In genomic region chr5:137856916-137857862, GRCh38 we compare ENCODE assay signal across 2 cellular contexts.
TF ChIP-seq lines count a peak whose summit lies in the region.

No MANE protein-coding gene starts in this region.

TF ChIP-seq in A549, 52 proteins besides CTCF, POLR2A, EP300 and RAD21:
- TF ChIP-seq KDM1A (IDR thresholded peaks at IDR 0.05; ENCODE audit: low read depth) (no peak), HOXB5 (CRISPR knock-in tag; IDR thresholded peaks at IDR 0.05) (no peak), USF2 (IDR thresholded peaks at IDR 0.05) (no peak), FOSB (CRISPR knock-in tag; IDR thresholded peaks at IDR 0.05) (no peak), NPAS2 (CRISPR knock-in tag; IDR thresholded peaks at IDR 0.05; ENCODE audit: borderline replicate concordance) (no peak), CBX2 (IDR thresholded peaks at IDR 0.05; ENCODE audit: borderline replicate concordance, low read depth) (no peak), RFX5 (IDR thresholded peaks at IDR 0.05) (no peak), TFCP2L1 (CRISPR knock-in tag; IDR thresholded peaks at IDR 0.05) (no peak), CEBPB (IDR thresholded peaks at IDR 0.05) (no peak), ZNF302 (CRISPR knock-in tag; IDR thresholded peaks at IDR 0.05) (no peak), RNF2 (IDR thresholded peaks at IDR 0.05; ENCODE audit: borderline replicate concordance, low read depth) (no peak), CBX8 (IDR thresholded peaks at IDR 0.05) (no peak), FOXS1 (CRISPR knock-in tag; IDR thresholded peaks at IDR 0.05) (no peak), PHF8 (IDR thresholded peaks at IDR 0.05; ENCODE audit: borderline replicate concordance, low read depth) (no peak)

TF ChIP-seq in HepG2, 621 proteins besides CTCF, POLR2A, EP300 and RAD21:
- no peak for TF ChIP-seq HNRNPL (IDR thresholded peaks at IDR 0.05; ENCODE audit: low read depth, low read length)
- no peak for TF ChIP-seq ZBTB21 (CRISPR knock-in tag; IDR thresholded peaks at IDR 0.05)
- no peak for TF ChIP-seq PAF1 (CRISPR knock-in tag; IDR thresholded peaks at IDR 0.05)
- TF ChIP-seq RFXANK (CRISPR knock-in tag; IDR thresholded peaks at IDR 0.05): no peak
- no peak for TF ChIP-seq ZNF878 (CRISPR knock-in tag; IDR thresholded peaks at IDR 0.05)
- no peak for TF ChIP-seq ZNF501 (CRISPR knock-in tag; IDR thresholded peaks at IDR 0.05)
- TF ChIP-seq NFKBIZ (CRISPR knock-in tag; IDR thresholded peaks at IDR 0.05): no peak
- TF ChIP-seq ZNF207 (IDR thresholded peaks at IDR 0.05; ENCODE audit: borderline replicate concordance): no peak
- TF ChIP-seq ZC3H13 (CRISPR knock-in tag; IDR thresholded peaks at IDR 0.05): no peak
- TF ChIP-seq ZNF280D (CRISPR knock-in tag; IDR thresholded peaks at IDR 0.05): no peak
- no peak for TF ChIP-seq MBNL3 (CRISPR knock-in tag; conservative IDR thresholded peaks at IDR 0.05)
- no peak for TF ChIP-seq MIXL1 (CRISPR knock-in tag; IDR thresholded peaks at IDR 0.05)
- no peak for TF ChIP-seq NR2C2 (CRISPR knock-in tag; IDR thresholded peaks at IDR 0.05; ENCODE audit: borderline replicate concordance)
- no peak for TF ChIP-seq ZBTB20 (CRISPR knock-in tag; IDR thresholded peaks at IDR 0.05; ENCODE audit: borderline replicate concordance, low read depth)
- TF ChIP-seq MEIS1 (CRISPR knock-in tag; IDR thresholded peaks at IDR 0.05; ENCODE audit: borderline replicate concordance): no peak
TF ChIP-seq in HepG2: peak in this region for 0.
